Comparison of ENCODE assay signal across 9 cellular contexts in the genomic region with DNA sequence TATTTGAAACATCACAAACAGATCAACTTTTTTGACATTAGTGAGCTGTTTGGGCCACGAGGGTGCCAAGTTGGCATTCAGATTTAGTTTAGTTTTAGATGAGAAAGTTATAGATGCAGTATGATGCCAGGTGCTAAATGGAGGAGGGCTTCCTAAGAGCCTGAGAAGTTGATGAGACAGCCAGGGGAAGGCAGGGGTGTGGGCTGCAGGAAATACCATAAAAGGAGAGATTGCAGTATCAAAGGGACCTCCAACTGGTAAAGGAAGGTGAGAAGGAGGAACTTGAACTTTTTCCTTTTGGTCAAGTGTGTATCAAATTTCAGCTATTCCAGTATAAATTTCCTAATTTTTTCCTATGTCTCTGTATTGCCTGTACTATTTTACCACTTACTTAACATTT. TPM values are rescaled to one million over a fixed set of nuclear protein-coding genes. Genes with fewer than 3 reads are reported as not detected.
DNase-seq lines count a peak whose midpoint lies in the region; ATAC-seq, FAIRE-seq and TF ChIP-seq lines count a peak whose summit lies in the region.
"Had no signal": no experiment of that assay in that cellular context is flagged by ENCODE, and none has a peak within 500 bp of the region (broad histone marks: within the 10 kb centered on the region; RNA-seq: fewer than 3 reads in every experiment).

No MANE protein-coding gene starts in this region.

- no peak for TF ChIP-seq EP300 in SK-N-SH (IDR thresholded peaks at IDR 0.05; ENCODE audit: borderline replicate concordance in 1 of 2, low read depth in 1 of 2, low read length in 1 of 2)
- no peak for TF ChIP-seq EP300 in HepG2 (IDR thresholded peaks at IDR 0.05; ENCODE audit: low read depth in 2 of 2, low read length in 2 of 2)
- TF ChIP-seq EP300 in HepG2 (CRISPR knock-in tag; IDR thresholded peaks at IDR 0.05; ENCODE audit: borderline replicate concordance) = no peak

- peak overlapping the region; percentile 2 for H3K27ac Mint-ChIP-seq in activated CD8-positive, alpha-beta T cell treated with anti-CD3 and anti-CD28 coated beads for 36 hours
- H3K27ac Mint-ChIP-seq in naive B cell = no peak overlapping the region

- H2AFZ ChIP-seq in SK-N-SH (ENCODE audit: low read depth) (no peak overlapping the region), HepG2 (ENCODE audit: low read length) (no peak overlapping the region)

- TF ChIP-seq RAD21 in SK-N-SH (IDR thresholded peaks at IDR 0.05; ENCODE audit: low read length) = no peak
- TF ChIP-seq RAD21 in HepG2 (CRISPR knock-in tag; IDR thresholded peaks at IDR 0.05) = no peak

- H3K4me1 ChIP-seq in SK-N-SH (ENCODE audit: control insufficient read depth in 1 of 2, insufficient read depth in 2 of 2, low read depth in 1 of 2, low read length in 1 of 2) (peaks cover 0 to 5% of the 10 kb centered on the region in 2 experiments; a peak in 1 of 4 replicates), HepG2 (ENCODE audit: insufficient read depth, low read length) (peaks cover 40% of the 10 kb centered on the region)

- no peaks in the 10 kb centered on the region for H3K9me3 Mint-ChIP-seq in activated CD8-positive, alpha-beta T cell treated with anti-CD3 and anti-CD28 coated beads for 36 hours
- peaks cover 0 to 2% (median 0%) of the 10 kb centered on the region in 7 donors for H3K9me3 Mint-ChIP-seq in naive B cell

- no peak overlapping the region for H3K9ac ChIP-seq in SK-N-SH
- H3K9ac ChIP-seq in HepG2 (ENCODE audit: insufficient read depth, low read depth, low read length) = no peak overlapping the region

- H3F3A ChIP-seq in SK-N-SH (replicated peaks; ENCODE audit: insufficient read depth) = no peaks in the 10 kb centered on the region

- H3K4me3 ChIP-seq in SK-N-SH (ENCODE audit: low read depth in 2 of 2, low read length in 1 of 2) (peak overlapping the region in 1 of 2 experiments; percentile 93; a peak in 2 of 4 replicates), HepG2 (replicated peaks in 1 of 3; ENCODE audit: insufficient read depth in 1 of 3, low read depth in 2 of 3, low read length in 3 of 3) (no peak overlapping the region)

- H3K36me3 Mint-ChIP-seq in activated CD8-positive, alpha-beta T cell treated with anti-CD3 and anti-CD28 coated beads for 36 hours (ENCODE audit: low read depth) = no peaks in the 10 kb centered on the region
- no peaks in the 10 kb centered on the region for H3K36me3 Mint-ChIP-seq in naive B cell

- no peak for FAIRE-seq in HepG2 (lab: Jason Lieb, UNC)

- H3K27me3 ChIP-seq in SK-N-SH (ENCODE audit: insufficient read depth) (no peaks in the 10 kb centered on the region), HepG2 (ENCODE audit: control insufficient read depth in 1 of 2, insufficient read depth in 2 of 2, low read length in 2 of 2) (peaks cover 8 to 51% of the 10 kb centered on the region in 2 experiments)

- TF ChIP-seq CTCF in SK-N-SH (IDR thresholded peaks at IDR 0.05) (no peak), HepG2 (CRISPR knock-in tag; IDR thresholded peaks at IDR 0.05) (no peak)
- TF ChIP-seq CTCF in activated CD8-positive, alpha-beta T cell treated with anti-CD3 and anti-CD28 coated beads for 36 hours (IDR thresholded peaks at IDR 0.05) = no peak

- peak overlapping the region; percentile 95 for H3K4me3 Mint-ChIP-seq in activated CD8-positive, alpha-beta T cell treated with anti-CD3 and anti-CD28 coated beads for 36 hours
- peak overlapping the region in 6 of 8 donors; percentile 16 to 85 (median 44) for H3K4me3 Mint-ChIP-seq in naive B cell

- 59% methylated on average over 1 of the region's 1 CpG for WGBS in SK-N-SH (ENCODE audit: low lambda C conversion rate)
- WGBS in HepG2 (ENCODE audit: low lambda C conversion rate) = 3% methylated on average over 1 of the region's 1 CpG

- CTCF ChIA-PET in SK-N-SH (lab: Yijun Ruan, JAX) (interaction anchor here (0.7 to 1.6 kb wide), 3 partner anchors 95 to 311 kb away, joined by 3 read pairs; no protein-coding TSS in a partner anchor), HepG2 (lab: Yijun Ruan, JAX; ENCODE audit: low intra/inter-chr PET ratio, low total read pairs) (no interaction called here)
- CTCF ChIA-PET in activated CD8-positive, alpha-beta T cell treated with anti-CD3 and anti-CD28 coated beads for 36 hours (lab: Charles Lee) = interaction anchor here (1.0 to 2.4 kb wide), 3 partner anchors 9 to 299 kb away, joined by 3 to 10 read pairs (median 4); no protein-coding TSS in a partner anchor

- peaks cover 39% of the 10 kb centered on the region for H3K79me2 ChIP-seq in SK-N-SH (ENCODE audit: insufficient read depth)
- H3K79me2 ChIP-seq in HepG2 (ENCODE audit: insufficient read depth, low read length) = no peaks in the 10 kb centered on the region

- peaks cover 20% of the 10 kb centered on the region for H3K4me1 Mint-ChIP-seq in activated CD8-positive, alpha-beta T cell treated with anti-CD3 and anti-CD28 coated beads for 36 hours (ENCODE audit: low read depth)
- H3K4me1 Mint-ChIP-seq in naive B cell = peaks cover 38 to 46% (median 39%) of the 10 kb centered on the region in 3 donors

- DNase-seq in SK-N-SH (no peak), naive B cell (no peak), HepG2 (ENCODE audit: low spot score) (no peak), NCI-H1436 treated with DMSO at 0.1 percent for 48 hours (lab: John Stamatoyannopoulos, UW) (no peak), AML-193 (lab: John Stamatoyannopoulos, UW) (no peak)
- peak; percentile 46 for DNase-seq in activated CD8-positive, alpha-beta T cell treated with anti-CD3 and anti-CD28 coated beads for 36 hours

- H3K36me3 ChIP-seq in SK-N-SH (replicated peaks in 1 of 2; ENCODE audit: control insufficient read depth in 1 of 2, insufficient read depth in 2 of 2, low read length in 1 of 2) (no peaks in the 10 kb centered on the region), HepG2 (replicated peaks in 1 of 2; ENCODE audit: control insufficient read depth in 1 of 2, insufficient read depth in 2 of 2, low read length in 2 of 2) (no peaks in the 10 kb centered on the region)

- peak overlapping the region; percentile 82 for H3K4me2 ChIP-seq in SK-N-SH
- H3K4me2 ChIP-seq in HepG2 (ENCODE audit: low read depth, low read length) = no peak overlapping the region

- intact Hi-C loops in activated CD8-positive, alpha-beta T cell treated with anti-CD3 and anti-CD28 coated beads for 36 hours (cut with micrococcal nuclease) = loop anchor here (5.0 kb wide), 1 partner anchor 275 kb away; no protein-coding TSS in a partner anchor
- intact Hi-C loops in HepG2 (cut with micrococcal nuclease; ENCODE audit: unreplicated experiment) = no loop called here

- in situ Hi-C loops in HepG2 (cut with HindIII; ENCODE audit: extremely low pct_ligation_motif_present, low pct_unique_long_range_greater_than_20kb) = no loop called here

- POLR2A ChIA-PET in SK-N-SH (lab: Yijun Ruan, JAX) = no interaction called here
- POLR2A ChIA-PET in activated CD8-positive, alpha-beta T cell treated with anti-CD3 and anti-CD28 coated beads for 36 hours (lab: Charles Lee) = interaction anchor here (0.7 to 2.9 kb wide), 4 partner anchors 9 to 273 kb away, joined by 3 to 14 read pairs (median 9); no protein-coding TSS in a partner anchor
- POLR2A ChIA-PET in HepG2 (lab: Yijun Ruan, JAX) = no interaction called here

- BruUV-seq in HepG2 (replicated peaks; lab: Mats Ljungman, UMichigan) = no TSS peak

- no peaks in the 10 kb centered on the region for H3K27me3 Mint-ChIP-seq in activated CD8-positive, alpha-beta T cell treated with anti-CD3 and anti-CD28 coated beads for 36 hours
- H3K27me3 Mint-ChIP-seq in naive B cell = peaks cover 12 to 23% (median 18%) of the 10 kb centered on the region in 3 donors

- ATAC-seq in SK-N-SH treated with all-trans-retinoic acid at 6 μM for 48 hours (no peak), HG03571 (IDR thresholded peaks at IDR 0.05; ENCODE audit: unreplicated experiment) (peak; percentile 22), naive B cell (ENCODE audit: low read depth in 2 of 2) (no peak), HepG2 (no peak)
- no peak for ATAC-seq in activated CD8-positive, alpha-beta T cell treated with anti-CD3 and anti-CD28 coated beads for 36 hours

- H3K27ac ChIP-seq in SK-N-SH (ENCODE audit: low read depth in 2 of 2, low read length in 1 of 2) = no peak overlapping the region; a peak in 1 of 4 replicates
- no peak overlapping the region for H3K27ac ChIP-seq in HepG2 (ENCODE audit: extremely low read length, insufficient read depth, low read length)
- H3K27ac ChIP-seq: epithelial cell of prostate had no signal

- H4K20me1 ChIP-seq in SK-N-SH (ENCODE audit: insufficient read depth) (no peaks in the 10 kb centered on the region), HepG2 (ENCODE audit: insufficient read depth, low read length) (no peaks in the 10 kb centered on the region)

- H3K9me3 ChIP-seq in SK-N-SH (no peaks in the 10 kb centered on the region), HepG2 (ENCODE audit: low read length) (no peaks in the 10 kb centered on the region)

- no peaks in the 10 kb centered on the region for H3K9me2 ChIP-seq in SK-N-SH

- TF ChIP-seq POLR2A in HepG2 (IDR thresholded peaks at IDR 0.05; ENCODE audit: insufficient read depth in 1 of 2, low read depth in 2 of 2, low read length in 2 of 2) = no peak

RNA-seq across cellular contexts. Expression of a gene that starts 2.0 kb away (rescaled TPM):
- polyA plus RNA-seq in SK-N-SH (2012; rRNA removed) (19.4 and 26.8 TPM in 2 replicates), naive B cell (ENCODE audit: low read depth in 6 of 6) (1 to 10 TPM in 3 of 6 donors, under 1 TPM in 2, not detected in 1; 0.58 to 1.8 (median 1.1) TPM), HepG2 (2011; rRNA removed) (0.04 and 0.15 TPM in 2 replicates)
- 19.5 and 21.3 TPM in 2 replicates for polyA plus RNA-seq in SK-N-SH (2012; cell fraction: cytosol; rRNA removed)
- 29.9 and 67.9 TPM in 2 replicates for polyA plus RNA-seq in SK-N-SH (2012; cell fraction: nucleus; rRNA removed)
- total RNA-seq in activated CD8-positive, alpha-beta T cell treated with anti-CD3 and anti-CD28 coated beads for 36 hours = 10 to 100 TPM; 25.1 to 28.8 TPM
- 0.22 and 0.42 TPM in 2 replicates for total RNA-seq in HepG2 (2016; rRNA removed; fragmentation: Illumina TruSeq; extraction: Trizol)
- 0.26 TPM in 1 of 2 replicates, not detected in the other for total RNA-seq in HepG2 (2016; cell fraction: cytosol; rRNA removed; fragmentation: Illumina TruSeq; extraction: Trizol; ENCODE audit: low read depth)
- 0.06 and 0.11 TPM in 2 replicates for total RNA-seq in HepG2 (2016; cell fraction: insoluble cytoplasmic fraction; rRNA removed; fragmentation: Illumina TruSeq; extraction: Trizol)
- 0.03 and 0.09 TPM in 2 replicates for total RNA-seq in HepG2 (2016; cell fraction: membrane; rRNA removed; fragmentation: Illumina TruSeq; extraction: Trizol)
- total RNA-seq in HepG2 (2016; cell fraction: nucleus; rRNA removed; fragmentation: Illumina TruSeq; extraction: Trizol) = 0.43 and 0.53 TPM in 2 replicates
- polyA plus RNA-seq in HepG2 (2011; cell fraction: cytosol; rRNA removed) = 0.04 TPM in 2 replicates
- 0.10 and 0.16 TPM in 2 replicates for polyA plus RNA-seq in HepG2 (2011; cell fraction: nucleus; rRNA removed)
- 0.09 and 0.16 TPM in 2 replicates for polyA plus RNA-seq in HepG2 (2012)
- polyA plus RNA-seq in HepG2 (2016; cell fraction: cytosol; fragmentation: Illumina TruSeq; extraction: Trizol; ENCODE audit: low read depth) = not detected in 2 replicates
- polyA plus RNA-seq in HepG2 (2016; cell fraction: insoluble cytoplasmic fraction; fragmentation: Illumina TruSeq; extraction: Trizol; ENCODE audit: low read depth) = 0.08 and 0.27 TPM in 2 replicates
- polyA plus RNA-seq in HepG2 (2016; cell fraction: membrane; fragmentation: Illumina TruSeq; extraction: Trizol; ENCODE audit: low read depth) = not detected in 2 replicates
- polyA plus RNA-seq in HepG2 (2016; cell fraction: nucleus; fragmentation: Illumina TruSeq; extraction: Trizol; ENCODE audit: insufficient read depth, low read depth) = 0.19 and 0.68 TPM in 2 replicates
- polyA minus RNA-seq in HepG2 (2011; rRNA and poly(A)+ RNA removed; ENCODE audit: low replicate concordance) = 1.9 TPM in 1 of 2 replicates, not detected in the other
- polyA minus RNA-seq in HepG2 (2011; cell fraction: cytosol; rRNA and poly(A)+ RNA removed) = 0.10 TPM in 1 of 2 replicates, not detected in the other
- polyA minus RNA-seq in HepG2 (2011; cell fraction: nucleus; rRNA and poly(A)+ RNA removed) = 0.25 and 0.90 TPM in 2 replicates

Comparison
In these comparisons a context has a peak if more than half of its experiments do, and no peak if none do; other contexts are left out.
1. RNA of a gene that starts 2.0 kb away (polyA plus RNA-seq): 19.4 to 67.9 TPM in SK-N-SH; 0.58 to 1.8 TPM in naive B cell and 0.04 to 0.68 TPM in HepG2; every median in the first group is over 4 times any median in the second.